14 cellular contexts compared by ENCODE assay signal in the genomic region with DNA sequence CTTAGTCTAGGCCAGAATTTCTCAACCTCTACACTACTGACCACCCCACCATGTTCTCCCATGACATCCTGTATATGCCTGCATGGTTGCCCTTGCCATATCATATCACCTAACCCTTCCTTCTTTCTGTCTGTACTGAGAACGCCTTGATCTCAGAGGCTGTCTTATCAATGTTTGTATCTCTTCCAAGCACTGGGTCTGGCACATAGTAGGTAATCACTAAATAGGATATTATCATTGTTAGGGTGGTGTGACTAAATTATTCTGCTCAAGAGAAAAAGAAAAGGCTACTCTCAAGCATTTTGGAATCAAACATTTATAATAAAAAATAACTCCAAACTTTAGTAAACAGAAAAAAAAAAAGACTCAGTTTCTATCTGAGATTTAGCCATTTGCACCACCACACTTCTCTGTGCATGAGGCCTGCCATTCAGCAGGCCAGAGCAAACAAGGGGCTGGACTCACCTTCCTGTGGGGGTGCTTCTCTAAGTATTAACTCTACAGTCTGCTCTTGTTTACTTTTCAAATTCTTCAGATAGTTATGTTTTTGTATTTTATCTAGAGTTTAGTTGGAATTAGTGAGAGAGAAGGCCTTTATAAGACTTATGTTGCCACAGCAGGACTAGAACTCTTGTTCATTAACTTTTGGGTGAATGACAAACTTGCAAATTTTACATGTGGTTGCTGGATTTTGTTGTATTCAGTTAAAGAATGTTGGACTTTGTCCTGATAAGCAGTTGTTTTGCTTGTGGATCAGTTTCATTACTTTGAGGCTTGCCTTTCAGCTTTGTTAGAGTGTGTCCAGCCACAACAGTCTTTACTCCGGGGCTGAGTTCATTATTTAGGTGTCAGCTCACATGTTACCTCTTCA. TPM values are rescaled to one million over a fixed set of nuclear protein-coding genes. Genes with fewer than 3 reads are reported as not detected.
A peak's percentile ranks its signal among the peaks of the same experiment; 100 is the strongest.
DNase-seq lines count a peak whose midpoint lies in the region; ATAC-seq and TF ChIP-seq lines count a peak whose summit lies in the region.
"Had no signal": no experiment of that assay in that cellular context is flagged by ENCODE, and none has a peak within 500 bp of the region (broad histone marks: within the 10 kb centered on the region; RNA-seq: fewer than 3 reads in every experiment).

No MANE protein-coding gene starts in this region.

- no peaks in the 10 kb centered on the region for H3K27me3 ChIP-seq in liver (ENCODE audit: control insufficient read depth in 4 of 4, insufficient read depth in 4 of 4, low read length in 3 of 4)
- H3K27me3 ChIP-seq in thoracic aorta (replicated peaks; ENCODE audit: insufficient read depth): no peaks in the 10 kb centered on the region
- H3K27me3 ChIP-seq in heart left ventricle: no peaks in the 10 kb centered on the region

- H3K9ac ChIP-seq in liver (ENCODE audit: low read depth in 1 of 2, low read length in 2 of 2): no peak overlapping the region

- no peaks in the 10 kb centered on the region for H3K9me3 Mint-ChIP-seq in activated CD8-positive, alpha-beta T cell treated with anti-CD3 and anti-CD28 coated beads for 36 hours
- H3K9me3 Mint-ChIP-seq in activated CD8-positive, alpha-beta T cell treated with anti-CD3 and anti-CD28 coated beads, Interleukin-2, amount 10 ng/mL, durations not matched to agents 7 days and 5 days (ENCODE audit: insufficient read depth): no peaks in the 10 kb centered on the region

- DNase-seq in activated CD8-positive, alpha-beta T cell treated with anti-CD3 and anti-CD28 coated beads for 36 hours: no peak
- DNase-seq in activated CD8-positive, alpha-beta T cell treated with anti-CD3 and anti-CD28 coated beads, Interleukin-2, amount 10 ng/mL, durations not matched to agents 7 days and 5 days: no peak
- DNase-seq in amniotic epithelial cell (ENCODE audit: low read depth) (peak; percentile 47), thoracic aorta (ENCODE audit: low spot score) (no peak), iPS-NIHi7 (ENCODE audit: extremely low spot score) (no peak), heart left ventricle (no peak)
- DNase-seq: activated CD8-positive, alpha-beta memory T cell treated with anti-CD3 and anti-CD28 coated beads, Interleukin-2, amount 50 U/mL, for 4 hours; DND-41; head of caudate nucleus; stimulated activated CD4-positive, alpha-beta T cell treated with anti-CD3 and anti-CD28 coated beads, Interleukin-12 subunit alpha, Interleukin-12 subunit beta, amount 100 ng/mL, for 4 hours; T-helper 1 cell had no signal

- H3K4me3 ChIP-seq in liver (ENCODE audit: low read depth in 1 of 3, low read length in 3 of 3) (no peak overlapping the region), thoracic aorta (no peak overlapping the region), heart left ventricle (no peak overlapping the region)

- H3K4me3 Mint-ChIP-seq in activated CD8-positive, alpha-beta T cell treated with anti-CD3 and anti-CD28 coated beads for 36 hours: no peak overlapping the region
- no peak overlapping the region for H3K4me3 Mint-ChIP-seq in activated CD8-positive, alpha-beta T cell treated with anti-CD3 and anti-CD28 coated beads, Interleukin-2, amount 10 ng/mL, durations not matched to agents 7 days and 5 days

- TF ChIP-seq CTCF in activated CD8-positive, alpha-beta T cell treated with anti-CD3 and anti-CD28 coated beads for 36 hours (IDR thresholded peaks at IDR 0.05): no peak
- no peak for TF ChIP-seq CTCF in liver (IDR thresholded peaks at IDR 0.05; ENCODE audit: low read depth, low read length, missing input control)
- TF ChIP-seq CTCF in thoracic aorta (IDR thresholded peaks at IDR 0.05): no peak
- no peak for TF ChIP-seq CTCF in heart left ventricle (IDR thresholded peaks at IDR 0.05)

- H3K27ac Mint-ChIP-seq in activated CD8-positive, alpha-beta T cell treated with anti-CD3 and anti-CD28 coated beads for 36 hours: peak overlapping the region; percentile 90
- no peak overlapping the region for H3K27ac Mint-ChIP-seq in activated CD8-positive, alpha-beta T cell treated with anti-CD3 and anti-CD28 coated beads, Interleukin-2, amount 10 ng/mL, durations not matched to agents 7 days and 5 days

- H3K27me3 Mint-ChIP-seq in activated CD8-positive, alpha-beta T cell treated with anti-CD3 and anti-CD28 coated beads for 36 hours: no peaks in the 10 kb centered on the region
- H3K27me3 Mint-ChIP-seq in activated CD8-positive, alpha-beta T cell treated with anti-CD3 and anti-CD28 coated beads, Interleukin-2, amount 10 ng/mL, durations not matched to agents 7 days and 5 days (ENCODE audit: low read depth): no peaks in the 10 kb centered on the region

- peaks cover 0 to 6% (median 2%) of the 10 kb centered on the region in 4 donors for H3K36me3 ChIP-seq in liver (ENCODE audit: control insufficient read depth in 4 of 4, insufficient read depth in 3 of 4, low read depth in 1 of 4, low read length in 3 of 4)
- H3K36me3 ChIP-seq in thoracic aorta: no peaks in the 10 kb centered on the region
- peaks cover 0 to 54% (median 31%) of the 10 kb centered on the region in 9 donors for H3K36me3 ChIP-seq in heart left ventricle

- intact Hi-C loops in activated CD8-positive, alpha-beta T cell treated with anti-CD3 and anti-CD28 coated beads for 36 hours (cut with micrococcal nuclease): no loop called here
- intact Hi-C loops in heart left ventricle (cut with DNase I): loop anchor here in 1 of 10 donors (5.0 kb wide), 1 partner anchor 151 kb away; no protein-coding TSS in a partner anchor

- peak; percentile 10 to 20 for TF ChIP-seq RAD21 in liver (IDR thresholded peaks at IDR 0.05)

- peaks cover 41% of the 10 kb centered on the region for H3K36me3 Mint-ChIP-seq in activated CD8-positive, alpha-beta T cell treated with anti-CD3 and anti-CD28 coated beads for 36 hours (ENCODE audit: low read depth)
- peaks cover 44% of the 10 kb centered on the region for H3K36me3 Mint-ChIP-seq in activated CD8-positive, alpha-beta T cell treated with anti-CD3 and anti-CD28 coated beads, Interleukin-2, amount 10 ng/mL, durations not matched to agents 7 days and 5 days (ENCODE audit: low read depth)

- POLR2A ChIA-PET in activated CD8-positive, alpha-beta T cell treated with anti-CD3 and anti-CD28 coated beads for 36 hours (lab: Charles Lee): interaction anchor here (0.9 to 2.9 kb wide), 6 partner anchors 156 to 219 kb away, joined by 4 to 22 read pairs (median 4); partner anchors contain the start of genes CYREN and TMEM140
- POLR2A ChIA-PET in activated CD8-positive, alpha-beta T cell treated with anti-CD3 and anti-CD28 coated beads, Interleukin-2, amount 10 ng/mL, durations not matched to agents 7 days and 5 days (lab: Charles Lee): interaction anchor here (1.8 to 5.5 kb wide), 2 partner anchors 156 kb away, joined by 6 to 49 read pairs; partner anchors contain the start of gene TMEM140

- WGBS in liver: 47% methylated on average over 2 of the region's 2 CpGs
- WGBS in heart left ventricle, 4 donors: 70 to 84% (median 72%) methylated on average over 2 of the region's 2 CpGs

- H3K9me3 ChIP-seq in liver (ENCODE audit: control insufficient read depth in 4 of 4, low read length in 3 of 4) (no peaks in the 10 kb centered on the region), thoracic aorta (no peaks in the 10 kb centered on the region), heart left ventricle (no peaks in the 10 kb centered on the region)

- peaks cover 71% of the 10 kb centered on the region for H3K4me1 Mint-ChIP-seq in activated CD8-positive, alpha-beta T cell treated with anti-CD3 and anti-CD28 coated beads for 36 hours (ENCODE audit: low read depth)
- H3K4me1 Mint-ChIP-seq in activated CD8-positive, alpha-beta T cell treated with anti-CD3 and anti-CD28 coated beads, Interleukin-2, amount 10 ng/mL, durations not matched to agents 7 days and 5 days (ENCODE audit: low read depth): peaks cover 67% of the 10 kb centered on the region

- TF ChIP-seq POLR2A in heart left ventricle (IDR thresholded peaks at IDR 0.05): no peak

- peaks cover 0 to 28% (median 14%) of the 10 kb centered on the region in 4 donors for H3K4me1 ChIP-seq in liver (ENCODE audit: control insufficient read depth in 4 of 4, insufficient read depth in 4 of 4, low read length in 3 of 4)
- H3K4me1 ChIP-seq in thoracic aorta (ENCODE audit: control insufficient read depth in 1 of 2, low read depth in 2 of 2): peaks cover 24 to 74% of the 10 kb centered on the region in 2 donors
- peaks cover 0 to 55% (median 21%) of the 10 kb centered on the region in 12 donors for H3K4me1 ChIP-seq in heart left ventricle

- H3K27ac ChIP-seq in liver (ENCODE audit: low read depth in 1 of 2, low read length in 2 of 2) (peak overlapping the region in 1 of 2 donors; percentile 47), thoracic aorta (peak overlapping the region; percentile 24 to 52), heart left ventricle (peak overlapping the region in 4 of 12 donors; percentile 7 to 44 (median 26))

- ATAC-seq in activated CD8-positive, alpha-beta T cell treated with anti-CD3 and anti-CD28 coated beads for 36 hours: no peak
- ATAC-seq in activated CD8-positive, alpha-beta T cell treated with anti-CD3 and anti-CD28 coated beads, Interleukin-2, amount 10 ng/mL, durations not matched to agents 7 days and 5 days: no peak
- no peak for ATAC-seq in thoracic aorta (ENCODE audit: insufficient number of reproducible peaks, low FRiP score, low read depth)
- ATAC-seq in GM19023 (IDR thresholded peaks at IDR 0.05; ENCODE audit: unreplicated experiment): no peak
- no peak for ATAC-seq in heart left ventricle
- ATAC-seq: HCT116 had no signal

- CTCF ChIA-PET in activated CD8-positive, alpha-beta T cell treated with anti-CD3 and anti-CD28 coated beads for 36 hours (lab: Charles Lee): interaction anchor here (0.7 to 1.3 kb wide), 3 partner anchors 103 to 177 kb away, joined by 3 to 5 read pairs (median 4); no protein-coding TSS in a partner anchor
- CTCF ChIA-PET in activated CD8-positive, alpha-beta T cell treated with anti-CD3 and anti-CD28 coated beads, Interleukin-2, amount 10 ng/mL, durations not matched to agents 7 days and 5 days (lab: Charles Lee): interaction anchor here (0.7 to 2.1 kb wide), 3 partner anchors 156 to 179 kb away, joined by 3 to 10 read pairs (median 6); partner anchors contain the start of gene TMEM140

TF ChIP-seq in liver, 16 proteins besides CTCF, POLR2A, EP300 and RAD21 (continues in another document):
- TF ChIP-seq TAF1 (conservative IDR thresholded peaks at IDR 0.05) (no peak), FOXA1 (IDR thresholded peaks at IDR 0.05) (no peak), GABPA (IDR thresholded peaks at IDR 0.05 in 1 of 2, conservative IDR thresholded peaks at IDR 0.05 in 1 of 2) (peak in 1 of 2 donors; percentile 23)
- TF ChIP-seq, protein P1, sequence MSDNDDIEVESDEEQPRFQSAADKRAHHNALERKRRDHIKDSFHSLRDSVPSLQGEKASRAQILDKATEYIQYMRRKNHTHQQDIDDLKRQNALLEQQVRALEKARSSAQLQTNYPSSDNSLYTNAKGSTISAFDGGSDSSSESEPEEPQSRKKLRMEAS (IDR thresholded peaks at IDR 0.05): peak; percentile 25

RNA-seq across cellular contexts. Expression of gene AGBL3, which starts 5.4 kb away (rescaled TPM):
- 1 to 10 TPM; 2.7 to 2.9 TPM for total RNA-seq in activated CD8-positive, alpha-beta T cell treated with anti-CD3 and anti-CD28 coated beads for 36 hours
- 1 to 10 TPM; 2.2 to 3.6 TPM for total RNA-seq in activated CD8-positive, alpha-beta T cell treated with anti-CD3 and anti-CD28 coated beads, Interleukin-2, amount 10 ng/mL, durations not matched to agents 7 days and 5 days
- total RNA-seq in liver (1 to 10 TPM; 1.7 to 2.0 TPM), thoracic aorta (under 1 TPM; 0.28 to 0.54 TPM), heart left ventricle (1 to 10 TPM in 4 of 9 donors, under 1 TPM in 5; 0.40 to 1.5 (median 0.93) TPM)
- polyA plus RNA-seq in liver (1 to 10 TPM in 1 of 2 donors, under 1 TPM in 1; 0.67 to 3.1 TPM), heart left ventricle (under 1 TPM; 0.83 to 0.99 TPM)
